8 cellular contexts compared by ENCODE assay signal in the genomic region with DNA sequence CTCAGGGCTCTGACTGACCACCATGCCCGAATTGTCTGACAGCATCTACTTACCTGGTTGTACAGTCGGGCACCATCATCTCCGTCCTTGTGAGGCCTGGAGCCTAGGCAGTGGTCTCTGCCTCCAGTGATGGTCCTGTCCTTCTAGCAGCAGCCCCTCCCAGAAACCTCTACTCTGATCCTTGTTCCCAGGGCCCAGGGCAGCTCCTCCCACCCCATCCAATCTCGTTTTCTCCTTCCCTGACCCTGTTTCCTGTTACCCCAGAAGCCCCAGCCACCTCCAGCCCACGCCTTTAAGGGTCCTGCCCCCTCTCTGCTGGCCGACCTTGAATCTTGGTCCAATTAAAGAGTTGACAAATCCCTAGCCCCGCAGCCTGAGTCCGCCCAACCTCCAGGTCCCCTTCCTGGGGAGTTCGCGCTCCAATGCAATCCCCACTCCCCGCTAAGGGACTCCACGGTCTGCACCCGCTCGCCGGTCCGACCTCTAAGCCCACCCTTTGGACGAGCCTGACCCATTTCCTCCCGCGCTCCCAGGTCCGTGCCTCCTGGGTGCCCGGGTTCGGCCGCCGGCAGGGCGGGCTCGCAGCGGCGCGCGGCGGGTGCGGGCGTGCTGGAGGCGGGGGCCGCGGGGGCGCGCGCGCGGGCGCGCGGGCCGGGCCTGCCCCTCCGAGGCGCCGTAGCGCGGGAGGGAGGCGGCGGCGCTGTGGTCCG. TPM values are rescaled to one million over a fixed set of nuclear protein-coding genes. Genes with fewer than 3 reads are reported as not detected.
DNase-seq lines count a peak whose midpoint lies in the region; ATAC-seq and TF ChIP-seq lines count a peak whose summit lies in the region.

A gene with protein sequence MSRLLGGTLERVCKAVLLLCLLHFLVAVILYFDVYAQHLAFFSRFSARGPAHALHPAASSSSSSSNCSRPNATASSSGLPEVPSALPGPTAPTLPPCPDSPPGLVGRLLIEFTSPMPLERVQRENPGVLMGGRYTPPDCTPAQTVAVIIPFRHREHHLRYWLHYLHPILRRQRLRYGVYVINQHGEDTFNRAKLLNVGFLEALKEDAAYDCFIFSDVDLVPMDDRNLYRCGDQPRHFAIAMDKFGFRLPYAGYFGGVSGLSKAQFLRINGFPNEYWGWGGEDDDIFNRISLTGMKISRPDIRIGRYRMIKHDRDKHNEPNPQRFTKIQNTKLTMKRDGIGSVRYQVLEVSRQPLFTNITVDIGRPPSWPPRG (plus strand): TSS at position 660 of the 710 bp plus-strand sequence. CDS start 1,951 bp downstream, outside the sequence.

- H4K20me1 ChIP-seq in HCT116 (ENCODE audit: insufficient read depth) (no peaks in the 10 kb centered on the region), mammary epithelial cell (ENCODE audit: insufficient read depth, low read length) (no peaks in the 10 kb centered on the region)

- H3K4me2 ChIP-seq in HCT116 (ENCODE audit: low read length) = peak within 1 kb of the TSS; percentile 87
- H3K4me2 ChIP-seq in mammary epithelial cell (ENCODE audit: insufficient read depth, low read depth, low read length) = peak within 1 kb of the TSS; percentile 97

- CTCF ChIA-PET in HCT116 (lab: Charles Lee) = interaction anchor here (1.3 kb wide), 1 partner anchor 69 kb away, joined by 3 read pairs; no protein-coding TSS in a partner anchor
- CTCF ChIA-PET in mammary epithelial cell (lab: Charles Lee; ENCODE audit: low non-redundant PET) = no interaction called here

- intact Hi-C loops in HCT116 (cut with micrococcal nuclease) = no loop called here
- intact Hi-C loops in mammary epithelial cell (cut with micrococcal nuclease) = no loop called here

- TF ChIP-seq RAD21 in HCT116 (IDR thresholded peaks at IDR 0.05; ENCODE audit: low read depth) = no peak

- H3K36me3 Mint-ChIP-seq in immature natural killer cell = peaks cover 8 to 24% (median 10%) of the 10 kb centered on the region in 3 donors

- H3K27ac Mint-ChIP-seq in immature natural killer cell = peak within 1 kb of the TSS in 5 of 6 donors; percentile 38 to 86 (median 71)

- POLR2A ChIA-PET in HCT116 (lab: Charles Lee) = interaction anchor here (0.6 kb wide), 1 partner anchor 331 kb away, joined by 3 read pairs; no protein-coding TSS in a partner anchor

- H3K79me2 ChIP-seq in HCT116 (ENCODE audit: insufficient read depth, low read length) = peaks cover 80% of the 10 kb centered on the region
- peaks cover 85% of the 10 kb centered on the region for H3K79me2 ChIP-seq in mammary epithelial cell (ENCODE audit: insufficient read depth, low read length)

- peaks cover 43 to 55% of the 10 kb centered on the region in 2 donors for H3K4me1 Mint-ChIP-seq in immature natural killer cell

- H2AFZ ChIP-seq in HCT116 (ENCODE audit: low read depth, low read length, poor library complexity, severe bottlenecking) = no peak within 1 kb of the TSS
- peak within 1 kb of the TSS; percentile 55 for H2AFZ ChIP-seq in mammary epithelial cell (ENCODE audit: low read depth, low read length)

- no peaks in the 10 kb centered on the region for H3K9me3 ChIP-seq in HCT116 (ENCODE audit: control insufficient read depth in 1 of 2, insufficient read depth in 1 of 2, low read depth in 1 of 2, low read length in 2 of 2)
- H3K9me3 ChIP-seq in mammary epithelial cell (replicated peaks; ENCODE audit: insufficient read depth, low read length) = no peaks in the 10 kb centered on the region
- H3K9me3 ChIP-seq in skeletal muscle tissue (ENCODE audit: control insufficient read depth in 3 of 3, low read length in 3 of 3) = no peaks in the 10 kb centered on the region

- BruUV-seq in HCT116 (replicated peaks; lab: Mats Ljungman, UMichigan) (no TSS peak), mammary epithelial cell (replicated peaks; lab: Mats Ljungman, UMichigan) (no TSS peak)

- H3K4me3 ChIP-seq in HCT116 (replicated peaks in 1 of 2; ENCODE audit: low read depth in 1 of 2, low read length in 2 of 2) (peak within 1 kb of the TSS; percentile 71 to 81), mammary epithelial cell (replicated peaks in 1 of 3; ENCODE audit: insufficient read depth in 1 of 3, low read depth in 2 of 3, low read length in 3 of 3) (peak within 1 kb of the TSS; percentile 59 to 65 (median 61)), skeletal muscle tissue (ENCODE audit: low read length in 3 of 3) (peak within 1 kb of the TSS; percentile 56 to 75 (median 74))

- peaks cover 6 to 34% of the 10 kb centered on the region in 2 experiments; a peak in 3 of 4 replicates for H3K36me3 ChIP-seq in HCT116 (ENCODE audit: control insufficient read depth in 1 of 2, insufficient read depth in 2 of 2, low read length in 2 of 2)
- H3K36me3 ChIP-seq in mammary epithelial cell (ENCODE audit: insufficient read depth, low read length) = peaks cover 10% of the 10 kb centered on the region
- peaks cover 20 to 27% (median 27%) of the 10 kb centered on the region in 3 donors for H3K36me3 ChIP-seq in skeletal muscle tissue (ENCODE audit: control insufficient read depth in 3 of 3, insufficient read depth in 3 of 3, low read length in 3 of 3)

- peaks cover 19 to 53% of the 10 kb centered on the region in 2 experiments for H3K4me1 ChIP-seq in HCT116 (ENCODE audit: control insufficient read depth in 1 of 2, insufficient read depth in 2 of 2, low read length in 2 of 2)
- peaks cover 62% of the 10 kb centered on the region for H3K4me1 ChIP-seq in mammary epithelial cell (ENCODE audit: insufficient read depth, low read length)
- peaks cover 49 to 60% (median 51%) of the 10 kb centered on the region in 3 donors for H3K4me1 ChIP-seq in skeletal muscle tissue (ENCODE audit: control insufficient read depth in 3 of 3, insufficient read depth in 3 of 3, low read length in 3 of 3)

- H3K9me3 Mint-ChIP-seq in immature natural killer cell = peaks cover 0 to 1% (median 0%) of the 10 kb centered on the region in 6 donors

- DNase-seq in HCT116 (ENCODE audit: low read depth, low spot score) (no peak), SK-N-DZ (ENCODE audit: low spot score) (peak; percentile 44), mammary epithelial cell (peak; percentile 23), immature natural killer cell (peak; percentile 38 to 43 (median 42))

- in situ Hi-C loops in mammary epithelial cell (cut with MboI; ENCODE audit: low sequenced_read_pairs in 2 of 2) = no loop called here

- H3K9ac ChIP-seq in HCT116 (ENCODE audit: low read length) (peak within 1 kb of the TSS; percentile 85), mammary epithelial cell (ENCODE audit: insufficient read depth, low read length) (peak within 1 kb of the TSS; percentile 62), skeletal muscle tissue (ENCODE audit: low read depth in 1 of 3, low read length in 3 of 3) (peak within 1 kb of the TSS; percentile 69 to 83 (median 71))

- peak; percentile 21 for TF ChIP-seq POLR2A in HCT116 (IDR thresholded peaks at IDR 0.05; ENCODE audit: borderline replicate concordance, extremely low read depth, insufficient read depth, insufficient read length)

- H3K27me3 ChIP-seq in HCT116 (ENCODE audit: insufficient read depth, low read length) (no peaks in the 10 kb centered on the region), mammary epithelial cell (ENCODE audit: insufficient read depth, low read length) (no peaks in the 10 kb centered on the region), skeletal muscle tissue (ENCODE audit: control insufficient read depth in 3 of 3, insufficient read depth in 3 of 3, low read length in 3 of 3) (no peaks in the 10 kb centered on the region)

- 17% methylated on average over 15 of the region's 54 CpGs for WGBS in mammary epithelial cell (ENCODE audit: low coverage, missing lambda C conversion rate)

- TF ChIP-seq CTCF in C4-2B (conservative IDR thresholded peaks at IDR 0.05) = no peak
- no peak for TF ChIP-seq CTCF in HCT116 (IDR thresholded peaks at IDR 0.05 in 2 of 3, conservative IDR thresholded peaks at IDR 0.05 in 1 of 3; ENCODE audit: borderline replicate concordance in 1 of 3, insufficient read depth in 1 of 3, low read depth in 2 of 3, low read length in 2 of 3)
- TF ChIP-seq CTCF in mammary epithelial cell (conservative IDR thresholded peaks at IDR 0.05 in 1 of 2, IDR thresholded peaks at IDR 0.05 in 1 of 2; ENCODE audit: extremely low read depth in 1 of 2, insufficient read depth in 1 of 2, low read depth in 1 of 2, low read length in 2 of 2) = no peak

- RAD21 ChIA-PET in HCT116 (lab: Charles Lee; ENCODE audit: low non-redundant PET in 1 of 2, low total read pairs in 2 of 2, uncharacterized antibody in 2 of 2, unreplicated experiment in 2 of 2) = no interaction called here

- H3K27ac ChIP-seq in C4-2B (peak within 1 kb of the TSS; percentile 76), HCT116 (ENCODE audit: low read depth, low read length) (peak within 1 kb of the TSS; percentile 81), mammary epithelial cell (ENCODE audit: insufficient read depth, low read depth, low read length) (peak within 1 kb of the TSS; percentile 64), skeletal muscle tissue (ENCODE audit: low read depth, low read length) (peak within 1 kb of the TSS; percentile 25)

- peak within 1 kb of the TSS; percentile 87 to 97 (median 91) for H3K4me3 Mint-ChIP-seq in immature natural killer cell

- H3K27me3 Mint-ChIP-seq in immature natural killer cell (ENCODE audit: low read depth in 3 of 3) = peaks cover 3 to 9% (median 5%) of the 10 kb centered on the region in 3 donors

- ATAC-seq in HCT116 = peak; percentile 37
- no peak for ATAC-seq in HG03432 (IDR thresholded peaks at IDR 0.05; ENCODE audit: unreplicated experiment)
- no peak for ATAC-seq in HG03097 (IDR thresholded peaks at IDR 0.05; ENCODE audit: low FRiP score, unreplicated experiment)

- dilution Hi-C loops in mammary epithelial cell (cut with HindIII; ENCODE audit: low sequenced_read_pairs) = loop anchor here (10.0 kb wide), 4 partner anchors 66 to 694 kb away; a partner anchor contains a TSS

- no peaks in the 10 kb centered on the region for H3K9me2 ChIP-seq in HCT116 (ENCODE audit: insufficient read depth)

TF ChIP-seq in HCT116, 20 proteins besides CTCF, POLR2A, EP300 and RAD21:
- TF ChIP-seq JUND (IDR thresholded peaks at IDR 0.05) = no peak
- TF ChIP-seq POLR2AphosphoS5 (IDR thresholded peaks at IDR 0.05; ENCODE audit: low read depth, low read length) = peak; percentile 45; the same call in 1 of the 2 replicates

RNA-seq across cellular contexts. Expression of the gene that starts here (rescaled TPM):
- total RNA-seq in HCT116 (2021; ENCODE audit: unreplicated experiment) = 76.8 TPM
- polyA plus RNA-seq in HCT116 (2012) = 63.9 and 73.1 TPM in 2 replicates
- 87.4 and 102 TPM in 2 replicates for polyA plus RNA-seq in SK-N-DZ (2014; cell fraction: cytosol; rRNA removed)
- polyA plus RNA-seq in SK-N-DZ (2014; cell fraction: nucleus; rRNA removed) = 61.8 and 91.4 TPM in 2 replicates
- 100 to 1,000 TPM in 1 of 2 donors, 10 to 100 TPM in 1; 88.2 to 103 TPM for total RNA-seq in mammary epithelial cell
- polyA plus RNA-seq in mammary epithelial cell = 71.7 TPM
- 102 TPM for polyA minus RNA-seq in mammary epithelial cell
- polyA plus RNA-seq in immature natural killer cell = 1 to 10 TPM in 1 of 3 donors, under 1 TPM in 2; 0.48 to 1.6 (median 0.59) TPM
- 29.7 TPM for total RNA-seq in skeletal muscle tissue

Comparison
In these comparisons a context has a peak if more than half of its experiments do, and no peak if none do; other contexts are left out.
1. RNA of the gene that starts here (polyA plus RNA-seq): 71.7 TPM in mammary epithelial cell (single experiment); 0.48 to 1.6 TPM in immature natural killer cell; every median in the first group is over 10 times any median in the second.
2. H3K27ac ChIP-seq: peak in every context shown above with its lines; median percentile 81 in HCT116; 76 in C4-2B; 64 in mammary epithelial cell; 25 in skeletal muscle tissue.
3. Peak in every context shown above with its lines, with median percentiles within 50 percentile points of each other: H3K4me3 ChIP-seq and H3K9ac ChIP-seq.